In genomic region chrX:147920161-147920666, GRCh38 we compare ENCODE assay signal across 1 cellular context.
TF ChIP-seq lines count a peak whose summit lies in the region.

No MANE protein-coding gene starts in this region.

TF ChIP-seq in WTC11, 78 proteins besides CTCF, POLR2A, EP300 and RAD21 (continued from another document):
- TF ChIP-seq, protein P1, sequence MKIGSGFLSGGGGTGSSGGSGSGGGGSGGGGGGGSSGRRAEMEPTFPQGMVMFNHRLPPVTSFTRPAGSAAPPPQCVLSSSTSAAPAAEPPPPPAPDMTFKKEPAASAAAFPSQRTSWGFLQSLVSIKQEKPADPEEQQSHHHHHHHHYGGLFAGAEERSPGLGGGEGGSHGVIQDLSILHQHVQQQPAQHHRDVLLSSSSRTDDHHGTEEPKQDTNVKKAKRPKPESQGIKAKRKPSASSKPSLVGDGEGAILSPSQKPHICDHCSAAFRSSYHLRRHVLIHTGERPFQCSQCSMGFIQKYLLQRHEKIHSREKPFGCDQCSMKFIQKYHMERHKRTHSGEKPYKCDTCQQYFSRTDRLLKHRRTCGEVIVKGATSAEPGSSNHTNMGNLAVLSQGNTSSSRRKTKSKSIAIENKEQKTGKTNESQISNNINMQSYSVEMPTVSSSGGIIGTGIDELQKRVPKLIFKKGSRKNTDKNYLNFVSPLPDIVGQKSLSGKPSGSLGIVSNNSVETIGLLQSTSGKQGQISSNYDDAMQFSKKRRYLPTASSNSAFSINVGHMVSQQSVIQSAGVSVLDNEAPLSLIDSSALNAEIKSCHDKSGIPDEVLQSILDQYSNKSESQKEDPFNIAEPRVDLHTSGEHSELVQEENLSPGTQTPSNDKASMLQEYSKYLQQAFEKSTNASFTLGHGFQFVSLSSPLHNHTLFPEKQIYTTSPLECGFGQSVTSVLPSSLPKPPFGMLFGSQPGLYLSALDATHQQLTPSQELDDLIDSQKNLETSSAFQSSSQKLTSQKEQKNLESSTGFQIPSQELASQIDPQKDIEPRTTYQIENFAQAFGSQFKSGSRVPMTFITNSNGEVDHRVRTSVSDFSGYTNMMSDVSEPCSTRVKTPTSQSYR (CRISPR knock-in tag; IDR thresholded peaks at IDR 0.05), result no peak
- TF ChIP-seq NFYB (CRISPR knock-in tag; conservative IDR thresholded peaks at IDR 0.05; ENCODE audit: low read depth) (no peak), ELF4 (CRISPR knock-in tag; IDR thresholded peaks at IDR 0.05; ENCODE audit: low read depth) (no peak), TP53 (CRISPR knock-in tag; IDR thresholded peaks at IDR 0.05) (no peak), IRF2 (CRISPR knock-in tag; IDR thresholded peaks at IDR 0.05; ENCODE audit: borderline replicate concordance, low read depth) (no peak), GRHL2 (CRISPR knock-in tag; IDR thresholded peaks at IDR 0.05; ENCODE audit: insufficient replicate concordance, severe bottlenecking) (no peak), NFATC4 (CRISPR knock-in tag; IDR thresholded peaks at IDR 0.05) (no peak), HMGXB4 (CRISPR knock-in tag; IDR thresholded peaks at IDR 0.05) (no peak), KAT7 (CRISPR knock-in tag; IDR thresholded peaks at IDR 0.05; ENCODE audit: borderline replicate concordance) (no peak), ARID4B (CRISPR knock-in tag; IDR thresholded peaks at IDR 0.05; ENCODE audit: borderline replicate concordance) (no peak), TEAD1 (CRISPR knock-in tag; IDR thresholded peaks at IDR 0.05) (no peak), ZNF671 (CRISPR knock-in tag; IDR thresholded peaks at IDR 0.05) (no peak), CREB1 (CRISPR knock-in tag; IDR thresholded peaks at IDR 0.05) (no peak), E2F4 (CRISPR knock-in tag; IDR thresholded peaks at IDR 0.05; ENCODE audit: borderline replicate concordance, low read depth) (no peak), JUN (CRISPR knock-in tag; IDR thresholded peaks at IDR 0.05) (no peak)
- TF ChIP-seq, protein P2, sequence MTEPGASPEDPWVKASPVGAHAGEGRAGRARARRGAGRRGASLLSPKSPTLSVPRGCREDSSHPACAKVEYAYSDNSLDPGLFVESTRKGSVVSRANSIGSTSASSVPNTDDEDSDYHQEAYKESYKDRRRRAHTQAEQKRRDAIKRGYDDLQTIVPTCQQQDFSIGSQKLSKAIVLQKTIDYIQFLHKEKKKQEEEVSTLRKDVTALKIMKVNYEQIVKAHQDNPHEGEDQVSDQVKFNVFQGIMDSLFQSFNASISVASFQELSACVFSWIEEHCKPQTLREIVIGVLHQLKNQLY (CRISPR knock-in tag; IDR thresholded peaks at IDR 0.05), result no peak
TF ChIP-seq in WTC11: peak in this region for 0.
